Comparison of ENCODE assay signal across 8 cellular contexts in the genomic region with DNA sequence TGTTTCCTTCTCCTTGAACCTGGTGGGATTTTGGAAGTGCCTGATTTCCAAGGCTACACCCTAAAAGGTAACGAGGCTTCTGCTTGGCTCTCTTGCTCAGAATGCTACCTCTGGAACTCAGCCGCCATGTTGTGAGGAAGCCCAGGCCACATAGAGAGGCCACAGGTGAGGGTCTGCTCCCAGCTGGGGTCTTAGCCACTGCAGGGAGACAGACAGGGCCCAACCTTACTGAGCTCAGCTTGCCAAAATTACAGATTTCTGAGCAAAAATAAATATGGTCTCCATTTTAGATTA.
"Had no signal": no experiment of that assay in that cellular context is flagged by ENCODE, and none has a peak within 500 bp of the region (broad histone marks: within the 10 kb centered on the region; RNA-seq: fewer than 3 reads in every experiment).

No MANE protein-coding gene starts in this region.

- H3K4me1 ChIP-seq: SJSA1 had no signal

- H3K9ac ChIP-seq: KMS-11, SK-N-SH had no signal

- H3K27ac ChIP-seq: KMS-11, PC-9, RWPE1, SJSA1 had no signal

- DNase-seq: NCI-H1417 treated with DMSO at 0.1 percent for 48 hours, NCI-H1436 treated with DMSO at 0.1 percent for 48 hours, NCI-H187 treated with DMSO at 0.1 percent for 48 hours had no signal

- H3K4me2 ChIP-seq: KMS-11, PC-9 had no signal

- H3K36me3 ChIP-seq: SJSA1 had no signal

- H3K4me3 ChIP-seq: PC-9, SJSA1 had no signal

- H3K9me2 ChIP-seq: SK-N-SH had no signal

- H2AFZ ChIP-seq: PC-9 had no signal

- H3K9me3 ChIP-seq: SJSA1 had no signal
